15 cellular contexts compared by ENCODE assay signal in the genomic region with DNA sequence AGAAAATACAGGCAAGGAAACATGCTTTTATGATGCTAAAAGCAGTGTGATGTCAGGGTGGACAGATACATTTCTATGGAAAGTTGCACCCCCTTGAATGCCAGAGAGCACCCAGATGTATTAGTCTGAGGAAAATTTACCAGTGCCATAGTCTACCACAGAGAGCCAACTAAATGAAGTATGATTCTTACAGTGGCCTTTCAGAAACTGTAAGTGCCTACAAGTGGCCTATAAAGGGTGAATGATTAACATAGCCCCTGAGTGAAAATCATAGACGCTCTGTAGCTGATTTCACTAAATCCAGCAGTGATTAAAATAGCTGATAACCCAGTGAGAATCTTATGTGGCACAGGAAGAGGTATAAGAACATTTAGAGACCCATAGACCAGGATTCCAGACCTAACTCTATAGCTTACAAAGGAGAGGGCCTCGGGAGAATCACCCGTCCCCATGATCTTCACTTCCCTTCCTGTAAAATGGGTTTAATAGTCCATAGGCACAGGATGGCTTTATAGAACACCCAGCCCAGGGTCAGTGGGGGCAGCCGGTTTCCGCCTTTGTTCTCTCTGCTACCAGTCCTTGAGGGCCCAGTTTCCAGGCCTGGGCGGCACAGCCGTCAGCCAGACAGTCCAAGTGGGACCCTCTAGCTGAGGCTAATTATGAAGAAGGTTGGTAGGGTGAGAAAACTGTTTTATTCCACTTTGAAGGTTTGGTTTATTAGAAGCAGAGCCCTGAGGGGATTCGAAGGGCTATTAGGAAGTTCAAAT. TPM values are rescaled to one million over a fixed set of nuclear protein-coding genes. Genes with fewer than 3 reads are reported as not detected.
"Had no signal": no experiment of that assay in that cellular context is flagged by ENCODE, and none has a peak within 500 bp of the region (broad histone marks: within the 10 kb centered on the region; RNA-seq: fewer than 3 reads in every experiment).

No MANE protein-coding gene starts in this region.

- H3K27ac ChIP-seq: ascending aorta, breast epithelium, heart right ventricle, neutrophil, skin epidermis, transverse colon had no signal

- H3K4me3 ChIP-seq: ascending aorta had no signal

- H3K4me1 ChIP-seq: ascending aorta, breast epithelium had no signal

- H3K36me3 ChIP-seq: ascending aorta, breast epithelium, heart right ventricle, neutrophil, transverse colon had no signal

- H3K27me3 ChIP-seq: ascending aorta had no signal

- H3K27ac Mint-ChIP-seq: T-helper 2 cell treated with Interferon-gamma antibody and Interleukin-4, amounts not matched to agents 5 μg/mL and 100 μg/mL, for 36 hours had no signal

- H3K4me3 Mint-ChIP-seq: T-helper 2 cell treated with Interferon-gamma antibody and Interleukin-4, amounts not matched to agents 5 μg/mL and 100 μg/mL, for 36 hours had no signal

- DNase-seq: activated CD4-positive, alpha-beta T cell treated with anti-CD3 and anti-CD28 coated beads, Interleukin-2, amount 50 U/mL, for 1 hour; activated naive CD4-positive, alpha-beta T cell; cerebellar nuclear complex; effector CD8-positive, alpha-beta T cell; foreskin melanocyte; midbrain; stimulated activated naive CD8-positive, alpha-beta T cell treated with anti-CD3 and anti-CD28 coated beads, Interleukin-15, Interleukin-2, amounts not matched to agents 100 U/mL and 50 U/mL, for 24 hours; transverse colon had no signal

- H3K9me3 Mint-ChIP-seq: T-helper 2 cell treated with Interferon-gamma antibody and Interleukin-4, amounts not matched to agents 5 μg/mL and 100 μg/mL, for 36 hours had no signal

- ATAC-seq: stimulated activated naive CD8-positive, alpha-beta T cell treated with anti-CD3 and anti-CD28 coated beads, Interleukin-15, Interleukin-2, amounts not matched to agents 100 U/mL and 50 U/mL, for 24 hours had no signal

- H3K9me3 ChIP-seq: ascending aorta, breast epithelium, heart right ventricle, neutrophil, transverse colon had no signal

RNA-seq across cellular contexts. Expression of a gene that starts 35.5 kb away (rescaled TPM):
- total RNA-seq: activated CD8-positive, alpha-beta memory T cell treated with anti-CD3 and anti-CD28 coated beads for 36 hours; ascending aorta had no signal
